ENCODE assay signal across 18 cellular contexts in genomic region chr17:16460796-16461605, GRCh38. TPM values are rescaled to one million over a fixed set of nuclear protein-coding genes. Genes with fewer than 3 reads are reported as not detected.
A peak's percentile ranks its signal among the peaks of the same experiment; 100 is the strongest.
DNase-seq lines count a peak whose midpoint lies in the region; ATAC-seq and TF ChIP-seq lines count a peak whose summit lies in the region.
"Had no signal": no experiment of that assay in that cellular context is flagged by ENCODE, and none has a peak within 500 bp of the region (broad histone marks: within the 10 kb centered on the region; RNA-seq: fewer than 3 reads in every experiment).

No MANE protein-coding gene starts in this region.

- in situ Hi-C loops in IMR-90 (cut with MboI; ENCODE audit: low sequenced_read_pairs): no loop called here

- H3K4me3 ChIP-seq in GM23338 (no peak overlapping the region), IMR-90 (ENCODE audit: insufficient read depth, low read depth, low read length) (no peak overlapping the region), tibial artery (no peak overlapping the region)
- H3K4me3 ChIP-seq: BLaER1 treated with 17β-estradiol and CSF1 and Interleukin-3, amounts not matched to agents 10 nM and 100 nM; GM23248 had no signal

- H2AK5ac ChIP-seq in IMR-90 (ENCODE audit: low read depth, low read length): no peak overlapping the region

- H3K27me3 Mint-ChIP-seq in GM23338 (ENCODE audit: insufficient read depth, low read depth, poor library complexity) (peaks cover 13% of the 10 kb centered on the region), nephron progenitor cell (ENCODE audit: low read depth, poor library complexity) (peaks cover 2% of the 10 kb centered on the region), progenitor cell of endocrine pancreas (no peaks in the 10 kb centered on the region)
- H3K27me3 Mint-ChIP-seq: CD4-positive, alpha-beta T cell; IgD-negative memory B cell had no signal

- peak overlapping the region; percentile 41; the same call in 1 of the 2 replicates for H3K4me2 ChIP-seq in GM23338
- no peak overlapping the region for H3K4me2 ChIP-seq in IMR-90 (ENCODE audit: low read depth, low read length)
- H3K4me2 ChIP-seq: KMS-11 had no signal

- H3K18ac ChIP-seq in IMR-90 (ENCODE audit: low read depth, low read length): no peak overlapping the region

- no peak overlapping the region for H3K9ac ChIP-seq in IMR-90 (ENCODE audit: low read depth, low read length)
- H3K9ac ChIP-seq: GM23248, KMS-11 had no signal

- no peak overlapping the region for H3K23ac ChIP-seq in IMR-90 (ENCODE audit: low read depth, low read length)

- no peak overlapping the region for H2BK20ac ChIP-seq in IMR-90 (ENCODE audit: low read depth, low read length)

- H3K79me1 ChIP-seq in IMR-90 (ENCODE audit: low read depth in 1 of 2, low read length in 2 of 2): peaks cover 0 to 7% of the 10 kb centered on the region in 2 experiments; a peak in 2 of 4 replicates

- no peak overlapping the region for H3K14ac ChIP-seq in IMR-90 (replicated peaks; ENCODE audit: low read depth, low read length)

- no peaks in the 10 kb centered on the region for H3K36me3 ChIP-seq in GM23338 (ENCODE audit: insufficient read depth)
- H3K36me3 ChIP-seq in IMR-90 (ENCODE audit: control insufficient read depth, insufficient read depth, low read length): no peaks in the 10 kb centered on the region; the same call in 1 of the 2 replicates
- peaks cover 0 to 24% (median 4%) of the 10 kb centered on the region in 3 donors for H3K36me3 ChIP-seq in tibial artery

- peaks cover 14% of the 10 kb centered on the region; the same call in 2 of the 3 replicates for H3K36me3 Mint-ChIP-seq in GM23338 (ENCODE audit: low read depth)
- H3K36me3 Mint-ChIP-seq in nephron progenitor cell (ENCODE audit: low read depth): peaks cover 31% of the 10 kb centered on the region
- H3K36me3 Mint-ChIP-seq in progenitor cell of endocrine pancreas (ENCODE audit: insufficient read depth): peaks cover 2% of the 10 kb centered on the region

- H3K79me2 ChIP-seq in GM23338 (replicated peaks; ENCODE audit: insufficient read depth): no peaks in the 10 kb centered on the region

- POLR2A ChIA-PET in IMR-90 (lab: Charles Lee; ENCODE audit: unreplicated experiment): no interaction called here

- no peak for TF ChIP-seq RAD21 in IMR-90 (IDR thresholded peaks at IDR 0.05; ENCODE audit: low read length)

- H3K4me3 Mint-ChIP-seq in GM23338: no peak overlapping the region
- no peak overlapping the region for H3K4me3 Mint-ChIP-seq in nephron progenitor cell
- no peak overlapping the region for H3K4me3 Mint-ChIP-seq in progenitor cell of endocrine pancreas (ENCODE audit: low read depth)
- H3K4me3 Mint-ChIP-seq: CD4-positive, alpha-beta T cell; IgD-negative memory B cell had no signal

- no peaks in the 10 kb centered on the region for H3F3A ChIP-seq in GM23338 (replicated peaks; ENCODE audit: low read depth)

- dilution Hi-C loops in IMR-90 (cut with HindIII; ENCODE audit: low sequenced_read_pairs, unreplicated experiment): no loop called here

- BruUV-seq in IMR-90 (replicated peaks; lab: Mats Ljungman, UMichigan): no TSS peak

- H3K27ac Mint-ChIP-seq in GM23338: 0 out of 2 replicates have a peak overlapping the region, but pooled peaks have one; percentile 48
- peak overlapping the region; percentile 42 for H3K27ac Mint-ChIP-seq in nephron progenitor cell
- peak overlapping the region; percentile 49 for H3K27ac Mint-ChIP-seq in progenitor cell of endocrine pancreas
- H3K27ac Mint-ChIP-seq: CD4-positive, alpha-beta T cell; IgD-negative memory B cell had no signal

- H3K4me1 Mint-ChIP-seq in GM23338 (peaks cover 39% of the 10 kb centered on the region), nephron progenitor cell (peaks cover 66% of the 10 kb centered on the region), progenitor cell of endocrine pancreas (ENCODE audit: low read depth) (peaks cover 7% of the 10 kb centered on the region)

- DNase-seq in GM23338 (ENCODE audit: low spot score) (no peak), IMR-90 (no peak), nephron progenitor cell (no peak), progenitor cell of endocrine pancreas (ENCODE audit: low spot score, unreplicated experiment) (no peak), dedifferentiated amniotic fluid mesenchymal stem cell (ENCODE audit: extremely low spot score) (no peak), tibial artery (no peak)
- no peak for DNase-seq in stimulated activated CD4-positive, alpha-beta T cell treated with anti-CD3 and anti-CD28 coated beads, Interleukin-12 subunit alpha, Interleukin-12 subunit beta, amount 100 ng/mL, for 4 hours
- DNase-seq: ACHN; Calu3; CD4-positive, alpha-beta T cell; DMS79 treated with DMSO at 0.1 percent for 48 hours; EL; GM23248; HCEC 1CT had no signal

- no peak overlapping the region for H3K4ac ChIP-seq in IMR-90 (ENCODE audit: low read depth, low read length)

- H3K27ac ChIP-seq in GM23338 (ENCODE audit: low read depth) (peak overlapping the region; percentile 32; the same call in 1 of the 2 replicates), IMR-90 (ENCODE audit: insufficient read depth, low read length) (no peak overlapping the region), tibial artery (no peak overlapping the region)
- H3K27ac ChIP-seq: GM23248, KMS-11 had no signal

- intact Hi-C loops in IMR-90 (cut with micrococcal nuclease): no loop called here
- intact Hi-C loops in tibial artery (cut with DNase I; ENCODE audit: low total_unique reads): no loop called here

- no peak overlapping the region for H4K91ac ChIP-seq in IMR-90 (ENCODE audit: insufficient read depth, low read depth, low read length)

- H3K27me3 ChIP-seq in GM23338 (ENCODE audit: insufficient read depth): no peaks in the 10 kb centered on the region
- no peaks in the 10 kb centered on the region for H3K27me3 ChIP-seq in IMR-90 (ENCODE audit: control insufficient read depth, insufficient read depth, low read length)
- no peaks in the 10 kb centered on the region for H3K27me3 ChIP-seq in tibial artery
- H3K27me3 ChIP-seq: BLaER1 treated with 17β-estradiol and CSF1 and Interleukin-3, amounts not matched to agents 10 nM and 100 nM had no signal

- 90% methylated on average over 7 of the region's 17 CpGs; no CpG with 5 or more reads in 1 of the 2 experiments for WGBS in IMR-90 (ENCODE audit: extremely low coverage in 2 of 2, insufficient read length in 1 of 2), 2 experiments

- H3K9me3 Mint-ChIP-seq in GM23338: no peaks in the 10 kb centered on the region; the same call in 2 of the 3 replicates
- H3K9me3 Mint-ChIP-seq in nephron progenitor cell: no peaks in the 10 kb centered on the region
- H3K9me3 Mint-ChIP-seq in progenitor cell of endocrine pancreas (ENCODE audit: low read depth): no peaks in the 10 kb centered on the region
- H3K9me3 Mint-ChIP-seq: CD4-positive, alpha-beta T cell; IgD-negative memory B cell had no signal

- H3K4me1 ChIP-seq in GM23338 (ENCODE audit: insufficient read depth): peaks cover 20% of the 10 kb centered on the region
- peaks cover 14% of the 10 kb centered on the region for H3K4me1 ChIP-seq in IMR-90 (ENCODE audit: control insufficient read depth, insufficient read depth, low read length)
- peaks cover 0 to 5% (median 0%) of the 10 kb centered on the region in 4 donors for H3K4me1 ChIP-seq in tibial artery

- CTCF ChIA-PET in IMR-90 (lab: Yijun Ruan, JAX): interaction anchor here (0.6 kb wide), 1 partner anchor 64 kb away, joined by 4 read pairs; no protein-coding TSS in a partner anchor

- no peak overlapping the region for H3K56ac ChIP-seq in IMR-90 (ENCODE audit: extremely low read depth, insufficient read depth, low read length)

- H2BK5ac ChIP-seq in IMR-90 (ENCODE audit: low read depth, low read length, poor library complexity, severe bottlenecking): no peak overlapping the region

- peak overlapping the region; percentile 81 for H2AK9ac ChIP-seq in IMR-90 (replicated peaks; ENCODE audit: low read depth, low read length, poor library complexity)

- H4K5ac ChIP-seq in IMR-90 (ENCODE audit: low read depth, low read length): no peak overlapping the region

- H2AFZ ChIP-seq in GM23338: no peak overlapping the region
- no peak overlapping the region for H2AFZ ChIP-seq in IMR-90 (replicated peaks; ENCODE audit: low read length, poor library complexity)
- H2AFZ ChIP-seq: GM23248 had no signal

- no peak for TF ChIP-seq CTCF in GM23338 (conservative IDR thresholded peaks at IDR 0.05; ENCODE audit: low read depth in 2 of 2)
- TF ChIP-seq CTCF in IMR-90 (conservative IDR thresholded peaks at IDR 0.05; ENCODE audit: low read depth, low read length): no peak
- TF ChIP-seq CTCF in nephron progenitor cell (IDR thresholded peaks at IDR 0.05): no peak
- TF ChIP-seq CTCF in progenitor cell of endocrine pancreas (IDR thresholded peaks at IDR 0.05; ENCODE audit: unreplicated experiment): no peak
- TF ChIP-seq CTCF in tibial artery (IDR thresholded peaks at IDR 0.05): no peak

- no peak overlapping the region for H2BK15ac ChIP-seq in IMR-90 (ENCODE audit: low read depth, low read length)

- H4K20me1 ChIP-seq in GM23338 (replicated peaks; ENCODE audit: insufficient read depth): peaks cover 4% of the 10 kb centered on the region
- peaks cover 7% of the 10 kb centered on the region for H4K20me1 ChIP-seq in IMR-90 (ENCODE audit: insufficient read depth, low read length)

- no peak for TF ChIP-seq POLR2A in IMR-90 (IDR thresholded peaks at IDR 0.05; ENCODE audit: low read depth, low read length)

- no peak overlapping the region for H2BK120ac ChIP-seq in IMR-90 (ENCODE audit: low read depth, low read length)

- no peak for ATAC-seq in GM23338
- no peak for ATAC-seq in IMR-90 (ENCODE audit: low read depth)

- no peak overlapping the region for H4K8ac ChIP-seq in IMR-90 (ENCODE audit: low read depth in 2 of 2, low read length in 2 of 2)

- peaks cover 7% of the 10 kb centered on the region; the same call in 1 of the 2 replicates for H3K9me1 ChIP-seq in IMR-90 (ENCODE audit: insufficient read depth, low read length)

- no peaks in the 10 kb centered on the region for H3K9me3 ChIP-seq in IMR-90 (ENCODE audit: control insufficient read depth, insufficient read depth, low read length)
- no peaks in the 10 kb centered on the region for H3K9me3 ChIP-seq in tibial artery
- H3K9me3 ChIP-seq: BLaER1 treated with 17β-estradiol and CSF1 and Interleukin-3, amounts not matched to agents 10 nM and 100 nM had no signal

- H3K9me2 ChIP-seq in GM23338 (ENCODE audit: insufficient read depth): no peaks in the 10 kb centered on the region

RNA-seq across cellular contexts. Expression of gene LRRC75A, which starts 31.0 kb away (rescaled TPM):
- total RNA-seq in GM23338 (2014; rRNA removed; shearing (Covaris generic)): 22.3 and 26.2 TPM in 2 replicates
- 5.2 and 5.3 TPM in 2 replicates for polyA plus RNA-seq in GM23338 (2016; fragmentation: Nextera tagmentation; extraction: Ambion mirVana)
- total RNA-seq in IMR-90 (2012; rRNA removed): 0.56 and 0.72 TPM in 2 replicates
- polyA plus RNA-seq in IMR-90 (2012; rRNA removed): 0.89 and 1.0 TPM in 2 replicates
- polyA plus RNA-seq in IMR-90 (2012; cell fraction: cytosol; rRNA removed): 0.05 and 1.0 TPM in 2 replicates
- polyA plus RNA-seq in IMR-90 (2012; cell fraction: nucleus; rRNA removed; ENCODE audit: low replicate concordance): 2.2 and 3.2 TPM in 2 replicates
- total RNA-seq in progenitor cell of endocrine pancreas: 8.5 and 9.7 TPM in 2 replicates

RNA-seq across cellular contexts. Expression of gene TRPV2, which starts 45.6 kb away (rescaled TPM):
- 1.6 and 3.2 TPM in 2 replicates for total RNA-seq in GM23338 (2014; rRNA removed; shearing (Covaris generic))
- polyA plus RNA-seq in GM23338 (2016; fragmentation: Nextera tagmentation; extraction: Ambion mirVana) (1.7 and 3.7 TPM in 2 replicates), IMR-90 (2012; rRNA removed) (32.8 and 36.4 TPM in 2 replicates)
- total RNA-seq in IMR-90 (2012; rRNA removed) (27.2 and 30.8 TPM in 2 replicates), progenitor cell of endocrine pancreas (1.3 and 2.1 TPM in 2 replicates)
- polyA plus RNA-seq in IMR-90 (2012; cell fraction: cytosol; rRNA removed): 28.0 and 41.7 TPM in 2 replicates
- polyA plus RNA-seq in IMR-90 (2012; cell fraction: nucleus; rRNA removed; ENCODE audit: low replicate concordance): 30.3 and 55.3 TPM in 2 replicates
- total RNA-seq: A172 had no signal
